ENCODE assay signal across 8 cellular contexts in the genomic region with DNA sequence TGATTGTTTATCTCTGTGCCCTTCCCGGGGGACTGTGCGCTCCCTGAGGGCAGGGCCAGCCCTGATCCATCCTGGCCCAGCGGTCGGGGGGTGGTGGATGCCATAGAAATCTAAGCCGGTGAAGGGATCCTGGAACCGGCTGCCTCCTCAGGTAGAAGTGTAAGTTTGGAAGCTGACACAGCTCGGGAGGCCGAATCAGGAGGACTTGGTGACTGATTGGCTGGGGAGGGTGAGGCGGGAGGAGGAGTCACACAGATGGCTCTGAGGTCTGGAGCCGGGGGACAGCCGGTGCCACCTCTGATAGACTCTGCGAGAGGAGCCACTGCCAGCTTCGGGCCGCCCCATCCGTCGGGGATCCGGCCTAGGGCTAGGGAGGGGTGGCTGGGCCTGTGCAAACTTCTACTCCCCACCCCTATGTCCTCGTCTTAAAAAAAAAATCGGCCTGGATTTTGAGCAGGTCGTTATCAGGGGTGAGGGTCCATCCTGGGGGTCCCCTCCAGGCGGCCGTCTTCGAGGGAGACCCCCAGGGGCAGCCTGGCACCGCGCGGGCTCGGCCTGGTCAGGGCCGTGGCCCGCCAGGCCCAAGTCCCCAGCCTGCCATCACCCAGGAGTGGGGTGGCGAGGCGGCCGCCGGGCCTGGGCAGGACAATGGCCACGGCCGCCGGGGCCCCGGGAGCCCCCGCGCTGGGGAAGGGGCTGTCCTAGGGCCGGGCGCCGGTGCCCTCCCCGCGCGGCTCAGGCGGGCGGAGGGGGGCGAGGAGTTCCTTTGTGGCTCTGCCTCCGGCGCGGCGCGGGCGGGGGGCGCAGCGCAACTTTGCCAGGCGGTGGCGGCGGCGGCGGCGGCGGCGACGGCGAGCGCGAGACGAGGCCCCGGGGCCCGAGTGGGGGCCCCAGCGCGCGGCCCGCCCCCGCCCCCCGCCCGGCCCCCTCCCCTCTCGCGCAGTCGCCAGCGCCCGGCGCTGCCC. TPM values are rescaled to one million over a fixed set of nuclear protein-coding genes. Genes with fewer than 3 reads are reported as not detected.
DNase-seq lines count a peak whose midpoint lies in the region; ATAC-seq and TF ChIP-seq lines count a peak whose summit lies in the region.

No MANE protein-coding gene starts in this region.

- H3K4me3 ChIP-seq in GM12875 (ENCODE audit: low read depth, low read length) (peak overlapping the region; percentile 67), HL-60 (replicated peaks; ENCODE audit: insufficient read depth, low read length) (peak overlapping the region; percentile 25), RWPE2 (ENCODE audit: severe bottlenecking) (peak overlapping the region; percentile 43)

- peak in 1 of 2 experiments; percentile 36 for DNase-seq in HL-60 (ENCODE audit: low read depth in 1 of 2, low spot score in 1 of 2)
- DNase-seq in RWPE2 (ENCODE audit: low spot score): no peak
- peak; percentile 84 for DNase-seq in Right ventricle myocardium superior
- DNase-seq in occipital lobe (lab: John Stamatoyannopoulos, UW): peak; percentile 59
- peak; percentile 88 for DNase-seq in ureter (ENCODE audit: low spot score)

- H3K27me3 Mint-ChIP-seq in activated naive CD8-positive, alpha-beta T cell: no peaks in the 10 kb centered on the region

- no peaks in the 10 kb centered on the region for H3K9me3 Mint-ChIP-seq in activated naive CD8-positive, alpha-beta T cell (ENCODE audit: low read depth)

- ATAC-seq in RWPE2 (ENCODE audit: low read depth) (peak; percentile 77), Right ventricle myocardium superior (ENCODE audit: poor library complexity) (peak; percentile 85), GM18867 (IDR thresholded peaks at IDR 0.05; ENCODE audit: unreplicated experiment) (no peak)

- H3K36me3 Mint-ChIP-seq in activated naive CD8-positive, alpha-beta T cell: no peaks in the 10 kb centered on the region

- H3K27me3 ChIP-seq in HL-60 (ENCODE audit: insufficient read depth, poor library complexity, severe bottlenecking): no peaks in the 10 kb centered on the region
- H3K27me3 ChIP-seq in RWPE2 (ENCODE audit: insufficient read depth, poor library complexity, severe bottlenecking): no peaks in the 10 kb centered on the region

- no peaks in the 10 kb centered on the region; the same call in 1 of the 2 replicates for H3K36me3 ChIP-seq in RWPE2 (ENCODE audit: low read depth)

- H3K4me3 Mint-ChIP-seq in activated naive CD8-positive, alpha-beta T cell: peak overlapping the region; percentile 63

- TF ChIP-seq CTCF in GM12875 (IDR thresholded peaks at IDR 0.05; ENCODE audit: borderline replicate concordance, insufficient read depth, low read depth, low read length) (no peak), HL-60 (IDR thresholded peaks at IDR 0.05; ENCODE audit: insufficient read depth, low read length) (no peak), RWPE2 (IDR thresholded peaks at IDR 0.05; ENCODE audit: poor library complexity, severe bottlenecking) (no peak)

- H3K27ac ChIP-seq in HL-60 (replicated peaks): no peak overlapping the region
- peak overlapping the region; percentile 83 for H3K27ac ChIP-seq in RWPE2 (ENCODE audit: poor library complexity, severe bottlenecking)

- H3K4me1 Mint-ChIP-seq in activated naive CD8-positive, alpha-beta T cell (ENCODE audit: low read depth): peaks cover 31% of the 10 kb centered on the region

- H3K4me1 ChIP-seq in RWPE2 (ENCODE audit: insufficient read depth, poor library complexity, severe bottlenecking): no peaks in the 10 kb centered on the region

- H3K9me3 ChIP-seq in RWPE2 (ENCODE audit: severe bottlenecking): no peaks in the 10 kb centered on the region

- intact Hi-C loops in Right ventricle myocardium superior (cut with DNase I): loop anchor here (5.0 kb wide), 1 partner anchor 128 kb away; no protein-coding TSS in a partner anchor

- H3K27ac Mint-ChIP-seq in activated naive CD8-positive, alpha-beta T cell: peak overlapping the region; percentile 58

RNA-seq across cellular contexts. Expression of a gene that starts 0.7 kb away (rescaled TPM):
- total RNA-seq in Right ventricle myocardium superior (30.1 TPM), occipital lobe (17.3 TPM), ureter (53.7 TPM)
